Comparison of ENCODE assay signal across 9 cellular contexts in the genomic region with DNA sequence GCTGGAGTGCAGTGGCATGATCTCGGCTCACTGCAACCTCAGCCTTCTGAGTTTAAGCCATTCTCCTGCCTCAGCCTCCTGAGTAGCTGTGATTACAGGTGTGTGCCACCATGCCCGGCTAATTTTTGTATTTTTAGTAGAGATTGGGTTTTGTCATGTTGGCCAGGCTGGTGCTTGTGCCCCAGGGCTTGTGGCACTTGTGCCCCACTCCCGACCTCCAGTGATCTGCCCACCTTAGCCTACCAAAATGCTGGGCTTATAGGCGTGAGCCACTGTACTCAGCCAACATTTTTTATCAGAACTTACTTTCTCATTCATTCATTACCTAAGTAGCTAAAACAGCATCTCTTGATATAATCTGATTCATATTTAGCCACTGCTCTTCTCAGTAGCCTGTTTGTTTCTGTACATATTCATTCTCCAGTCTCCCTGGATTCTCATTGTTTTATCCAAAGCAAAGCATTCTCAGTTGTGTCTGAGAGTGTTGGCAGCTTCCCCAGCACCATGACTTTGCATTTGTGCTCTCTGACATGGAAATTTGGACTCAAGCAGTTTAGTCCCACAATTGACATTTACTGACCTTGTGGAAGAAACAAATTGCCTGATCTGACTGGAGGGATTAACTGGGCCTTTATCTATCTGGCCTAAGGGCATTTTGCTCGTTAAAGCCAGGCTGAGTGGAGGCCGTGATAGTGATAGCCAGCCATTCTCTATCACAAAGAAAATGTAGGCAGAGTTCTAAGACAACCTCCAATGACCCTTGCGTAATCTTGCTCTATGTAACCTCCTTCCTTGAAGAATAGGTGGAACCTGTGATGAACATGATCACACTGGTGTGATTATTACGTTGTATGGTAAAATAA. TPM values are rescaled to one million over a fixed set of nuclear protein-coding genes. Genes with fewer than 3 reads are reported as not detected.
DNase-seq lines count a peak whose midpoint lies in the region; ATAC-seq and TF ChIP-seq lines count a peak whose summit lies in the region.
"Had no signal": no experiment of that assay in that cellular context is flagged by ENCODE, and none has a peak within 500 bp of the region (broad histone marks: within the 10 kb centered on the region; RNA-seq: fewer than 3 reads in every experiment).

No MANE protein-coding gene starts in this region.

- H3K27ac ChIP-seq in Panc1 (ENCODE audit: low read length): no peak overlapping the region
- peak overlapping the region; percentile 81 to 87 (median 82) for H3K27ac ChIP-seq in esophagus muscularis mucosa (replicated peaks in 1 of 4)

- no peak for TF ChIP-seq CTCF in Panc1 (IDR thresholded peaks at IDR 0.05)
- TF ChIP-seq CTCF in esophagus muscularis mucosa (IDR thresholded peaks at IDR 0.05): no peak

- ATAC-seq in Panc1 (0 out of 2 replicates have a peak, but pooled peaks have one; percentile 42), HG03175 (IDR thresholded peaks at IDR 0.05; ENCODE audit: unreplicated experiment) (no peak)
- no peak for ATAC-seq in effector memory CD8-positive, alpha-beta T cell (replicated peaks)

- no peaks in the 10 kb centered on the region for H3K36me3 ChIP-seq in Panc1 (ENCODE audit: control insufficient read depth, insufficient read depth, low read length)
- H3K36me3 ChIP-seq in esophagus muscularis mucosa: no peaks in the 10 kb centered on the region

- no peaks in the 10 kb centered on the region for H3K9me3 Mint-ChIP-seq in effector memory CD8-positive, alpha-beta T cell

- in situ Hi-C loops in ACHN (cut with HindIII; ENCODE audit: low pct_ligation_motif_present, low pct_unique_long_range_greater_than_20kb, low sequenced_read_pairs): no loop called here
- in situ Hi-C loops in Panc1 (cut with HindIII; ENCODE audit: low pct_unique_long_range_greater_than_20kb, low sequenced_read_pairs): no loop called here

- TF ChIP-seq POLR2A in esophagus muscularis mucosa (IDR thresholded peaks at IDR 0.05; ENCODE audit: low read depth): no peak

- H3K4me1 ChIP-seq in Panc1 (ENCODE audit: control insufficient read depth, insufficient read depth, low read length) (no peaks in the 10 kb centered on the region), esophagus muscularis mucosa (peaks cover 12 to 23% (median 16%) of the 10 kb centered on the region in 4 donors)

- POLR2A ChIA-PET in Panc1 (lab: Charles Lee): interaction anchor here (0.5 kb wide), 1 partner anchor 1004 kb away, joined by 6 read pairs; no protein-coding TSS in a partner anchor

- intact Hi-C loops in Panc1 (cut with micrococcal nuclease; ENCODE audit: unreplicated experiment): no loop called here
- intact Hi-C loops in esophagus muscularis mucosa (cut with DNase I): no loop called here

- DNase-seq in ACHN (peak; percentile 38), Panc1 (ENCODE audit: low read depth, low spot score) (no peak), esophagus muscularis mucosa (ENCODE audit: extremely low spot score) (no peak), myocyte (ENCODE audit: low read depth) (peak; percentile 96), UCSD-AML1 (lab: John Stamatoyannopoulos, UW; ENCODE audit: unreplicated experiment) (no peak)
- no peak for DNase-seq in activated naive CD4-positive, alpha-beta T cell treated with Interleukin-2 at 50 U/mL for 16 hours
- DNase-seq in effector memory CD8-positive, alpha-beta T cell: no peak

- H3K27ac Mint-ChIP-seq in effector memory CD8-positive, alpha-beta T cell: no peak overlapping the region

- H3K36me3 Mint-ChIP-seq in effector memory CD8-positive, alpha-beta T cell (ENCODE audit: insufficient read depth): no peaks in the 10 kb centered on the region

- H3K4me3 ChIP-seq in Panc1 (ENCODE audit: low read depth in 2 of 2, low read length in 2 of 2): no peak overlapping the region
- H3K4me3 ChIP-seq in esophagus muscularis mucosa: no peak overlapping the region

- H3K27me3 ChIP-seq in Panc1 (ENCODE audit: control insufficient read depth, insufficient read depth, low read length) (no peaks in the 10 kb centered on the region), esophagus muscularis mucosa (no peaks in the 10 kb centered on the region)

- H3K4me1 Mint-ChIP-seq in effector memory CD8-positive, alpha-beta T cell (ENCODE audit: low read depth in 2 of 2): no peaks in the 10 kb centered on the region

- H3K9me3 ChIP-seq in Panc1 (ENCODE audit: control insufficient read depth, insufficient read depth, low read depth, low read length) (no peaks in the 10 kb centered on the region), esophagus muscularis mucosa (no peaks in the 10 kb centered on the region)

- WGBS in esophagus muscularis mucosa: 45% methylated on average over 8 of the region's 8 CpGs

- no peak for TF ChIP-seq EP300 in esophagus muscularis mucosa (IDR thresholded peaks at IDR 0.05)

- BruUV-seq in Panc1 (replicated peaks; lab: Mats Ljungman, UMichigan): no TSS peak

- no peak overlapping the region for H3K4me3 Mint-ChIP-seq in effector memory CD8-positive, alpha-beta T cell

- CTCF ChIA-PET in Panc1 (lab: Charles Lee): no interaction called here

- H3K27me3 Mint-ChIP-seq in effector memory CD8-positive, alpha-beta T cell: peaks cover 30 to 48% of the 10 kb centered on the region in 2 donors

RNA-seq across cellular contexts. Expression of gene AKR1B15, which starts 44.9 kb away (rescaled TPM):
- not detected for total RNA-seq in Panc1 (2021; ENCODE audit: unreplicated experiment)
- not detected for polyA plus RNA-seq in Panc1 (2012; ENCODE audit: insufficient read length)
- total RNA-seq in esophagus muscularis mucosa: under 1 TPM in 1 of 4 donors, not detected in 3; 0.17 TPM
- 1.2 and 1.8 TPM in 2 replicates for total RNA-seq in myocyte
- 0.19 TPM for polyA plus RNA-seq in myocyte (2012)
- total RNA-seq: Caco-2 had no signal

RNA-seq across cellular contexts. Expression of gene BPGM, which starts 52.9 kb away (rescaled TPM):
- total RNA-seq in Panc1 (2021; ENCODE audit: unreplicated experiment) (10.7 TPM), esophagus muscularis mucosa (10 to 100 TPM; 19.1 to 29.4 (median 22.7) TPM), myocyte (34.0 and 45.0 TPM in 2 replicates)
- 8.6 TPM for polyA plus RNA-seq in Panc1 (2012; ENCODE audit: insufficient read length)
- polyA plus RNA-seq in myocyte (2012): 43.4 TPM

Comparison
In these comparisons a context has a peak if more than half of its experiments do, and no peak if none do; other contexts are left out.
1. DNase-seq: peak in ACHN (single experiment) and myocyte (single experiment); none in Panc1 (single experiment), esophagus muscularis mucosa (single experiment), activated naive CD4-positive, alpha-beta T cell treated with Interleukin-2 at 50 U/mL for 16 hours (single experiment), UCSD-AML1 (single experiment) and effector memory CD8-positive, alpha-beta T cell (0 of 3).